1 cellular context compared by ENCODE assay signal in the genomic region with DNA sequence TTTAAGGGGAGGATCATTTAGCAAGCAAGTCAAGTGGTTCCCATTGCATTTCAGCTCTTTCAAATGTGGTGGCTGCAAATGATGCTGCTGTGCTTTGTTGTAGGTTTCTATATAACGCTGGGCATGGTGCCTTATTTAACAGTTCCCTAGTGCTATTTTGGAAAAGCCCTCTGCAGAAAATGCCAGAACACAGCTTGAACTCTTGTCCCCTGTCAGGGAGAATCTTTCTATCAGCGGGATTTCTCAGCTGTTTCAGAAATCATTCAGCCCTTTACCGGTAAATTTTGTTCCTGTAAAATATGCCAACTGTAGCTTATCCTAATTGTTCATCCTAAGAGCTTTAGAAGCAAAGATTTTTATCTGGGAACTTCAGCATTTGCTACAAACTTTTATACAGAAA.
TF ChIP-seq lines count a peak whose summit lies in the region.

No MANE protein-coding gene starts in this region.

TF ChIP-seq in WTC11, 78 proteins besides CTCF, POLR2A, EP300 and RAD21 (continued from another document):
- TF ChIP-seq ZNF532 (CRISPR knock-in tag; IDR thresholded peaks at IDR 0.05; ENCODE audit: borderline replicate concordance) (no peak), MLX (CRISPR knock-in tag; IDR thresholded peaks at IDR 0.05) (no peak), MAX (CRISPR knock-in tag; IDR thresholded peaks at IDR 0.05) (no peak)
TF ChIP-seq in WTC11: peak in this region for 0.
